ENCODE assay signal across 8 cellular contexts in genomic region chr10:80461208-80462183, GRCh38. TPM values are rescaled to one million over a fixed set of nuclear protein-coding genes. Genes with fewer than 3 reads are reported as not detected.
DNase-seq lines count a peak whose midpoint lies in the region; ATAC-seq and TF ChIP-seq lines count a peak whose summit lies in the region.

No MANE protein-coding gene starts in this region.

- peaks cover 86 to 89% of the 10 kb centered on the region in 2 experiments for H3K4me1 Mint-ChIP-seq in H9

- H3T11ph ChIP-seq in H9 (ENCODE audit: low read length) = no peak overlapping the region

- no peaks in the 10 kb centered on the region; the same call in 1 of the 2 replicates for H3K27me3 ChIP-seq in H9 (ENCODE audit: insufficient read depth, low read length)
- H3K27me3 ChIP-seq in SJSA1 (replicated peaks) = no peaks in the 10 kb centered on the region
- H3K27me3 ChIP-seq in esophagus squamous epithelium = no peaks in the 10 kb centered on the region
- H3K27me3 ChIP-seq in prostate gland (replicated peaks; ENCODE audit: insufficient read depth) = no peaks in the 10 kb centered on the region

- H3K4ac ChIP-seq in H9 (ENCODE audit: low read depth, low read length) = no peak overlapping the region

- H3K9ac ChIP-seq in H9 (ENCODE audit: extremely low read depth, insufficient read length, low read length) = no peak overlapping the region

- no peak for DNase-seq in H9
- DNase-seq in SJSA1 (ENCODE audit: low read depth in 1 of 2, low spot score in 2 of 2) = no peak
- DNase-seq in esophagus squamous epithelium (lab: John Stamatoyannopoulos, UW) = no peak
- no peak for DNase-seq in prostate gland (ENCODE audit: low spot score)
- DNase-seq in activated CD4-positive, alpha-beta T cell treated with anti-CD3 and anti-CD28 coated beads, Interleukin-2, amount 50 U/mL, for 48 hours = no peak

- ATAC-seq in HG02852 (IDR thresholded peaks at IDR 0.05; ENCODE audit: unreplicated experiment) = no peak
- ATAC-seq in HG03469 (IDR thresholded peaks at IDR 0.05; ENCODE audit: unreplicated experiment) = no peak
- no peak for ATAC-seq in HG03095 (IDR thresholded peaks at IDR 0.05; ENCODE audit: unreplicated experiment)

- no peak overlapping the region for H2BK20ac ChIP-seq in H9 (ENCODE audit: low read depth, low read length, poor library complexity, severe bottlenecking)

- H3K9me3 ChIP-seq in H9 (ENCODE audit: control insufficient read depth, low read depth, low read length) = no peaks in the 10 kb centered on the region
- H3K9me3 ChIP-seq in SJSA1 (replicated peaks) = no peaks in the 10 kb centered on the region
- no peaks in the 10 kb centered on the region for H3K9me3 ChIP-seq in esophagus squamous epithelium
- H3K9me3 ChIP-seq in prostate gland = no peaks in the 10 kb centered on the region

- H3K9me3 Mint-ChIP-seq in H9 = no peaks in the 10 kb centered on the region

- H3K18ac ChIP-seq in H9 (ENCODE audit: insufficient read length, low read depth, low read length) = no peak overlapping the region

- H3K27ac Mint-ChIP-seq in H9 = peak overlapping the region; percentile 92 to 97 (median 97)

- H2BK120ac ChIP-seq in H9 (ENCODE audit: low read depth, low read length, poor library complexity, severe bottlenecking) = no peak overlapping the region

- peaks cover 24% of the 10 kb centered on the region; the same call in 1 of the 2 replicates for H3K79me2 ChIP-seq in H9 (ENCODE audit: insufficient read depth, low read length)

- H3K27me3 Mint-ChIP-seq in H9 (ENCODE audit: low read depth) = peaks cover 8% of the 10 kb centered on the region

- H3K4me3 ChIP-seq in SJSA1 (no peak overlapping the region), esophagus squamous epithelium (peak overlapping the region in 3 of 4 donors; percentile 37 to 100 (median 38)), prostate gland (peak overlapping the region in 1 of 2 donors; percentile 10)

- peaks cover 40% of the 10 kb centered on the region for H3K4me1 ChIP-seq in H9 (ENCODE audit: insufficient read depth, low read length)
- H3K4me1 ChIP-seq in SJSA1 (replicated peaks) = peaks cover 100% of the 10 kb centered on the region
- H3K4me1 ChIP-seq in esophagus squamous epithelium = peaks cover 94 to 100% (median 100%) of the 10 kb centered on the region in 3 donors
- peaks cover 75% of the 10 kb centered on the region for H3K4me1 ChIP-seq in prostate gland (replicated peaks)

- TF ChIP-seq CTCF in H9 (conservative IDR thresholded peaks at IDR 0.05) (no peak), esophagus squamous epithelium (IDR thresholded peaks at IDR 0.05) (no peak), prostate gland (IDR thresholded peaks at IDR 0.05) (no peak)

- peak overlapping the region; percentile 16 to 70; a peak in 4 of 5 replicates for H3K4me3 Mint-ChIP-seq in H9

- H3K27ac ChIP-seq in H9 (ENCODE audit: insufficient read length, low read depth, low read length) (no peak overlapping the region), SJSA1 (peak overlapping the region; percentile 41), esophagus squamous epithelium (peak overlapping the region; percentile 92 to 100 (median 98)), prostate gland (peak overlapping the region; percentile 78 to 85)

- peaks cover 5% of the 10 kb centered on the region for H3K79me1 ChIP-seq in H9 (ENCODE audit: insufficient read depth, low read depth, low read length, poor library complexity, severe bottlenecking)

- peaks cover 4% of the 10 kb centered on the region for H4K20me1 ChIP-seq in H9 (ENCODE audit: control insufficient read depth, insufficient read depth, insufficient read length)

- no CpG with 5 or more reads among the region's 8 CpGs for WGBS in H9 (ENCODE audit: extremely low coverage, insufficient read length, low lambda C conversion rate)
- 26 to 39% methylated on average over 6 to 7 of the region's 8 CpGs for WGBS in esophagus squamous epithelium, 2 donors
- WGBS in prostate gland = 47% methylated on average over 8 of the region's 8 CpGs

- no peak overlapping the region for H2AFZ ChIP-seq in H9 (ENCODE audit: low read length)

- H3K4me2 ChIP-seq in H9 (ENCODE audit: insufficient read depth, insufficient read length, low read length) = peak overlapping the region; percentile 55

- 0 out of 2 replicates have a peak overlapping the region, but pooled peaks have one; percentile 60 for H3K14ac ChIP-seq in H9 (ENCODE audit: insufficient read depth, low read length)

- TF ChIP-seq POLR2A in esophagus squamous epithelium (IDR thresholded peaks at IDR 0.05) (no peak), prostate gland (IDR thresholded peaks at IDR 0.05) (no peak)

- H3K23me2 ChIP-seq in H9 (ENCODE audit: insufficient read length, low read depth, low read length, poor library complexity, severe bottlenecking) = peaks cover 7% of the 10 kb centered on the region

- no peak overlapping the region for H3K23ac ChIP-seq in H9 (ENCODE audit: insufficient read length, low read depth, low read length)

- no peak overlapping the region for H4K5ac ChIP-seq in H9 (ENCODE audit: insufficient read length, low read depth, low read length)

- no peak overlapping the region for H4K8ac ChIP-seq in H9 (replicated peaks; ENCODE audit: insufficient read length, low read depth, low read length)

- H3K36me3 ChIP-seq in SJSA1 (peaks cover 39% of the 10 kb centered on the region), esophagus squamous epithelium (peaks cover 0 to 7% (median 0%) of the 10 kb centered on the region in 3 donors), prostate gland (no peaks in the 10 kb centered on the region)

- no peak overlapping the region for H2AK5ac ChIP-seq in H9 (ENCODE audit: insufficient read length, low read length)

- no peak overlapping the region for H2BK5ac ChIP-seq in H9 (ENCODE audit: insufficient read length, low read length)

- H4K91ac ChIP-seq in H9 (ENCODE audit: insufficient read length, low read depth, low read length) = no peak overlapping the region

- no peak overlapping the region for H2BK15ac ChIP-seq in H9 (ENCODE audit: low read depth, low read length)

- no peaks in the 10 kb centered on the region; a peak in 1 of 7 replicates for H3K36me3 Mint-ChIP-seq in H9 (ENCODE audit: insufficient read depth in 1 of 3, low read depth in 3 of 3)

- intact Hi-C loops in esophagus squamous epithelium (cut with DNase I) = no loop called here
- intact Hi-C loops in prostate gland (cut with DNase I) = no loop called here

- H2BK12ac ChIP-seq in H9 (ENCODE audit: insufficient read length, low read depth, low read length) = no peak overlapping the region

- no peak overlapping the region for H3K56ac ChIP-seq in H9 (ENCODE audit: insufficient read length, low read depth, low read length)

RNA-seq across cellular contexts. Expression of gene TSPAN14, which starts 7.4 kb away (rescaled TPM):
- total RNA-seq in H9 (2021) = 46.6 and 46.8 TPM in 2 replicates
- 60.8 and 65.8 TPM in 2 replicates for total RNA-seq in SJSA1 (2014; rRNA removed; shearing (Covaris generic))
- total RNA-seq in esophagus squamous epithelium = 100 to 1,000 TPM in 2 of 4 donors, 10 to 100 TPM in 2; 66.4 to 118 (median 89.8) TPM
- 100 to 1,000 TPM in 1 of 2 donors, 10 to 100 TPM in 1; 69.8 to 103 TPM for total RNA-seq in prostate gland

RNA-seq across cellular contexts. Expression of gene PRXL2A, which starts 53.1 kb away (rescaled TPM):
- total RNA-seq in H9 (2021) (43.4 and 47.1 TPM in 2 replicates), esophagus squamous epithelium (100 to 1,000 TPM in 2 of 4 donors, 10 to 100 TPM in 2; 68.0 to 185 (median 103) TPM), prostate gland (100 to 1,000 TPM in 1 of 2 donors, 10 to 100 TPM in 1; 86.0 to 101 TPM)
- 51.8 and 68.9 TPM in 2 replicates for total RNA-seq in SJSA1 (2014; rRNA removed; shearing (Covaris generic))
